7 cellular contexts compared by ENCODE assay signal in genomic region chr6:37168809-37169457, GRCh38. TPM values are rescaled to one million over a fixed set of nuclear protein-coding genes. Genes with fewer than 3 reads are reported as not detected.
DNase-seq lines count a peak whose midpoint lies in the region; ATAC-seq and TF ChIP-seq lines count a peak whose summit lies in the region.

No MANE protein-coding gene starts in this region.

- H3K36me3 Mint-ChIP-seq in activated naive CD4-positive, alpha-beta T cell treated with anti-CD3 and anti-CD28 coated beads, Interleukin-2, amount 10 ng/mL, durations not matched to agents 7 days and 5 days: peaks cover 34% of the 10 kb centered on the region

- H3K27ac ChIP-seq in ovary: peak overlapping the region; percentile 68 to 91

- no peaks in the 10 kb centered on the region for H3K27me3 ChIP-seq in ovary

- DNase-seq in GM10248 (ENCODE audit: extremely low spot score): peak; percentile 27
- DNase-seq in NCI-H1417 treated with DMSO at 0.1 percent for 48 hours (lab: John Stamatoyannopoulos, UW): peak; percentile 42
- no peak for DNase-seq in activated naive CD4-positive, alpha-beta T cell treated with anti-CD3 and anti-CD28 coated beads, Interleukin-2, amount 10 ng/mL, durations not matched to agents 7 days and 5 days
- peak; percentile 37 for DNase-seq in germinal center (ENCODE audit: low spot score)
- DNase-seq in ovary: no peak
- no peak for DNase-seq in NK-92 (lab: John Stamatoyannopoulos, UW; ENCODE audit: unreplicated experiment)

- H3K4me3 ChIP-seq in ovary: peak overlapping the region; percentile 48

- CTCF ChIA-PET in GM10248 (lab: Yijun Ruan, JAX): interaction anchor here (1.0 to 16.4 kb wide), 6 partner anchors 8 to 141 kb away, joined by 3 to 519 read pairs (median 13); no protein-coding TSS in a partner anchor
- CTCF ChIA-PET in activated naive CD4-positive, alpha-beta T cell treated with anti-CD3 and anti-CD28 coated beads, Interleukin-2, amount 10 ng/mL, durations not matched to agents 7 days and 5 days (lab: Charles Lee): interaction anchor here (0.6 to 17.1 kb wide), 6 partner anchors 27 to 144 kb away, joined by 3 to 293 read pairs (median 74); no protein-coding TSS in a partner anchor

- peaks cover 4% of the 10 kb centered on the region for H3K4me1 ChIP-seq in ovary (ENCODE audit: insufficient read depth)

- ATAC-seq in GM18867 (IDR thresholded peaks at IDR 0.05; ENCODE audit: unreplicated experiment): no peak

- H3K27me3 Mint-ChIP-seq in activated naive CD4-positive, alpha-beta T cell treated with anti-CD3 and anti-CD28 coated beads, Interleukin-2, amount 10 ng/mL, durations not matched to agents 7 days and 5 days: peaks cover 10% of the 10 kb centered on the region

- peaks cover 20% of the 10 kb centered on the region for H3K4me1 Mint-ChIP-seq in activated naive CD4-positive, alpha-beta T cell treated with anti-CD3 and anti-CD28 coated beads, Interleukin-2, amount 10 ng/mL, durations not matched to agents 7 days and 5 days

- POLR2A ChIA-PET in GM10248 (lab: Yijun Ruan, JAX): interaction anchor here (0.6 to 0.7 kb wide), 3 partner anchors 24 to 38 kb away, joined by 4 to 5 read pairs (median 4); no protein-coding TSS in a partner anchor

- TF ChIP-seq CTCF in GM10248 (IDR thresholded peaks at IDR 0.05; ENCODE audit: control extremely low read depth, extremely low read depth, low read depth, missing control alignments) (no peak), ovary (IDR thresholded peaks at IDR 0.05) (no peak)

- WGBS in ovary, 3 donors: 1% methylated on average over 24 of the region's 24 CpGs

- no peak for TF ChIP-seq POLR2A in ovary (IDR thresholded peaks at IDR 0.05)

- H3K27ac Mint-ChIP-seq in activated naive CD4-positive, alpha-beta T cell treated with anti-CD3 and anti-CD28 coated beads, Interleukin-2, amount 10 ng/mL, durations not matched to agents 7 days and 5 days: peak overlapping the region; percentile 99

- no peaks in the 10 kb centered on the region for H3K36me3 ChIP-seq in ovary

- no peaks in the 10 kb centered on the region for H3K9me3 Mint-ChIP-seq in activated naive CD4-positive, alpha-beta T cell treated with anti-CD3 and anti-CD28 coated beads, Interleukin-2, amount 10 ng/mL, durations not matched to agents 7 days and 5 days

- no peaks in the 10 kb centered on the region for H3K9me3 ChIP-seq in ovary

- peak overlapping the region; percentile 97 for H3K4me3 Mint-ChIP-seq in activated naive CD4-positive, alpha-beta T cell treated with anti-CD3 and anti-CD28 coated beads, Interleukin-2, amount 10 ng/mL, durations not matched to agents 7 days and 5 days

- peak; percentile 82 for TF ChIP-seq EP300 in ovary (IDR thresholded peaks at IDR 0.05)

- intact Hi-C loops in ovary (cut with DNase I): no loop called here

RNA-seq across cellular contexts. Expression of gene PIM1, which starts 1.0 kb away (rescaled TPM):
- 100 to 1,000 TPM in 1 of 7 donors, 10 to 100 TPM in 6; 41.4 to 135 (median 64.9) TPM for total RNA-seq in ovary
- 10 to 100 TPM; 34.2 to 70.0 TPM for polyA plus RNA-seq in ovary

Comparison
In these comparisons a context has a peak if more than half of its experiments do, and no peak if none do; other contexts are left out.
1. DNase-seq: peak in GM10248 (single experiment), NCI-H1417 treated with DMSO at 0.1 percent for 48 hours (single experiment) and germinal center (single experiment); none in activated naive CD4-positive, alpha-beta T cell treated with anti-CD3 and anti-CD28 coated beads, Interleukin-2, amount 10 ng/mL, durations not matched to agents 7 days and 5 days (single experiment), ovary (0 of 5) and NK-92 (single experiment).